In the genomic region with DNA sequence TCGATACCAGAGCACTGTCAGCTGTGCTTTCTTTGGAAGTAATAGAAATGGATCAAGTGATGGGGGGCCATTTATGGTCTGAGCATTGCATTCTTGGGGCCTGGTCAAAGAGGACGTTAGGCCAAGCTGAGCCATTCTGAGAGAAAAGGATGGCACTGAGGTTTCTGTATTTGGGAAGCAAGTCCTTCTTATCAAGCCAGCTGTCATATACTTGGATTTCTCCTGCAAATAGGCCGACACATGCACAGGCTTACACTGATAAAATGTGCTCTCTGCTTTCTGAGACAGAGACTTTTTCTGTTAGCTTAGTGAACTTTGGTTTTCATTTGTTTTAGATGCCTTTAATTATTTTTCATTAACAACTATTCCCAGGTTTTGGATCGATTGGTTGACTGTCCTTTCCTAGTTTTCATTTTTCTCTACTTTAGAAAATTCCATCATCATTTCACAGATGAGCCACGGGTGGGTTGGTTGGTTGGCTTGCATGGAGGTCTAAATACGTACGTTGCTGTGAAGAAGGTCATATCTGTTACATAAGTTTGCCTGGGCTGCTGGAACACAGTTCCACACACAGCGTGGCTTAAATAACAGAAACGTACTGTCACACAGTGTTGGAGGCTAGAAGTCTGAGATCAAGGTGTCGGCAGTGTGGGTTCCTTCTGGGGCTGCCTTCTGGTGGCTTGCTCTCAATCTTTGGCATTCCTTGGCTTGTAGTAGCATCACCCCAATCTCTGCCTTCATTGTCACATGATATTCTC, we compare ENCODE assay signal across 20 cellular contexts.
"Had no signal": no experiment of that assay in that cellular context is flagged by ENCODE, and none has a peak within 500 bp of the region (broad histone marks: within the 10 kb centered on the region; RNA-seq: fewer than 3 reads in every experiment).

No MANE protein-coding gene starts in this region.

- ATAC-seq: activated CD8-positive, alpha-beta T cell treated with anti-CD3 and anti-CD28 coated beads for 36 hours; left colon; SK-N-SH treated with all-trans-retinoic acid at 6 μM for 48 hours; stimulated activated naive CD8-positive, alpha-beta T cell treated with anti-CD3 and anti-CD28 coated beads, Interleukin-15, amount 100 ng/mL, for 72 hours had no signal

- H3K36me3 ChIP-seq: brain microvascular endothelial cell had no signal

- H3K27ac ChIP-seq: brain microvascular endothelial cell, hepatocyte, upper lobe of left lung had no signal

- DNase-seq: activated CD4-positive, alpha-beta T cell treated with anti-CD3 and anti-CD28 coated beads, Interleukin-2, amount 10 ng/mL, durations not matched to agents 24 days and 14 days; activated CD8-positive, alpha-beta T cell treated with anti-CD3 and anti-CD28 coated beads for 36 hours; activated naive CD4-positive, alpha-beta T cell treated with anti-CD3 and anti-CD28 coated beads for 36 hours; activated T-cell treated with anti-CD3 and anti-CD28 coated beads, Interleukin-2, amount 50 U/mL, for 24 hours; aorta; brain microvascular endothelial cell; cortex of kidney; effector CD4-positive, alpha-beta T cell; left colon; nephron progenitor cell; nucleus accumbens; retina; stimulated activated CD4-positive, alpha-beta T cell treated with anti-CD3 and anti-CD28 coated beads, Interleukin-4, amount 100 ng/mL, for 1 hour; stimulated activated naive CD8-positive, alpha-beta T cell treated with anti-CD3 and anti-CD28 coated beads, Interleukin-15, amount 100 ng/mL, for 72 hours; T-helper 1 cell; upper lobe of left lung had no signal

- H3K27me3 ChIP-seq: brain microvascular endothelial cell, hepatocyte, upper lobe of left lung had no signal

- H3K9me3 ChIP-seq: upper lobe of left lung had no signal

- H3K4me3 ChIP-seq: hepatocyte, lung, smooth muscle cell, upper lobe of left lung had no signal
